In genomic region chrX:72180539-72180938, GRCh38 we compare ENCODE assay signal across 11 cellular contexts. TPM values are rescaled to one million over a fixed set of nuclear protein-coding genes. Genes with fewer than 3 reads are reported as not detected.
DNase-seq lines count a peak whose midpoint lies in the region; ATAC-seq and TF ChIP-seq lines count a peak whose summit lies in the region.
"Had no signal": no experiment of that assay in that cellular context is flagged by ENCODE, and none has a peak within 500 bp of the region (broad histone marks: within the 10 kb centered on the region; RNA-seq: fewer than 3 reads in every experiment).

No MANE protein-coding gene starts in this region.

- H3K36me3 ChIP-seq in A673 (ENCODE audit: insufficient read depth, low read length, poor library complexity, severe bottlenecking) (no peaks in the 10 kb centered on the region), GM23338 (ENCODE audit: insufficient read depth) (no peaks in the 10 kb centered on the region), SK-N-MC (ENCODE audit: insufficient read depth, low read length) (no peaks in the 10 kb centered on the region)

- ATAC-seq in GM23338 (no peak), memory B cell (ENCODE audit: low read depth) (no peak)

- H3K4me1 ChIP-seq in A673 (ENCODE audit: insufficient read depth, low read length, poor library complexity, severe bottlenecking) (no peaks in the 10 kb centered on the region), GM23338 (ENCODE audit: insufficient read depth) (no peaks in the 10 kb centered on the region)

- H3K27me3 ChIP-seq in A673 (replicated peaks; ENCODE audit: insufficient read depth, low read depth, low read length, poor library complexity) (no peaks in the 10 kb centered on the region), GM23338 (ENCODE audit: insufficient read depth) (no peaks in the 10 kb centered on the region)

- H3K27me3 Mint-ChIP-seq in GM23338 (ENCODE audit: insufficient read depth, low read depth, poor library complexity) (peaks cover 1% of the 10 kb centered on the region), memory B cell (no peaks in the 10 kb centered on the region)

- H3K27ac Mint-ChIP-seq in GM23338 (no peak overlapping the region; the same call in 1 of the 2 replicates), memory B cell (no peak overlapping the region)
- H3K27ac Mint-ChIP-seq: nephron had no signal

- CTCF ChIA-PET in A673 (lab: Charles Lee): no interaction called here

- no peaks in the 10 kb centered on the region for H3K9me2 ChIP-seq in GM23338 (ENCODE audit: insufficient read depth)

- H3K27ac ChIP-seq in A673 (ENCODE audit: low read depth, low read length, poor library complexity, severe bottlenecking) (peak overlapping the region; percentile 85), GM23338 (ENCODE audit: low read depth) (peak overlapping the region; percentile 87), SK-N-MC (peak overlapping the region; percentile 90)

- peaks cover 15% of the 10 kb centered on the region for H3K79me2 ChIP-seq in GM23338 (replicated peaks; ENCODE audit: insufficient read depth)

- H3K4me3 Mint-ChIP-seq in GM23338: no peak overlapping the region
- peak overlapping the region; percentile 17 for H3K4me3 Mint-ChIP-seq in memory B cell

- H3K36me3 Mint-ChIP-seq in GM23338 (ENCODE audit: low read depth): no peaks in the 10 kb centered on the region
- no peaks in the 10 kb centered on the region for H3K36me3 Mint-ChIP-seq in memory B cell

- peak overlapping the region; percentile 61 for H3K4me3 ChIP-seq in A673 (ENCODE audit: low read depth, low read length, poor library complexity, severe bottlenecking)
- H3K4me3 ChIP-seq in GM23338: peak overlapping the region; percentile 76
- H3K4me3 ChIP-seq in SK-N-MC: peak overlapping the region; percentile 90

- peaks cover 16% of the 10 kb centered on the region; the same call in 2 of the 3 replicates for H3K9me3 Mint-ChIP-seq in GM23338
- H3K9me3 Mint-ChIP-seq in memory B cell: no peaks in the 10 kb centered on the region

- DNase-seq in A673 (ENCODE audit: low spot score) (no peak), GM23338 (ENCODE audit: low spot score) (no peak), SK-N-MC (ENCODE audit: low read depth, low spot score) (no peak), memory B cell (ENCODE audit: low spot score in 2 of 2) (no peak), activated gamma-delta T cell (lab: John Stamatoyannopoulos, UW) (no peak), mesenteric fat pad (ENCODE audit: low spot score) (no peak), NCI-H524 treated with DMSO at 0.1 percent for 48 hours (lab: John Stamatoyannopoulos, UW) (no peak), mucosa of gallbladder (ENCODE audit: low spot score) (no peak)
- DNase-seq: dermis blood vessel endothelial cell, H7 had no signal

- intact Hi-C loops in A673 (cut with micrococcal nuclease; ENCODE audit: unreplicated experiment): no loop called here

- POLR2A ChIA-PET in A673 (lab: Charles Lee; ENCODE audit: low non-redundant PET): no interaction called here

- no peaks in the 10 kb centered on the region for H4K20me1 ChIP-seq in GM23338 (replicated peaks; ENCODE audit: insufficient read depth)

- peak overlapping the region; percentile 91 for H3K9ac ChIP-seq in SK-N-MC (ENCODE audit: insufficient read length)

- H3F3A ChIP-seq in GM23338 (replicated peaks; ENCODE audit: low read depth): no peaks in the 10 kb centered on the region

- TF ChIP-seq CTCF in A673 (conservative IDR thresholded peaks at IDR 0.05; ENCODE audit: low read depth, low read length) (no peak), GM23338 (conservative IDR thresholded peaks at IDR 0.05; ENCODE audit: low read depth in 2 of 2) (no peak)

- H3K4me1 Mint-ChIP-seq in GM23338: no peaks in the 10 kb centered on the region; the same call in 2 of the 3 replicates
- peaks cover 2% of the 10 kb centered on the region for H3K4me1 Mint-ChIP-seq in memory B cell
- H3K4me1 Mint-ChIP-seq: nephron had no signal

- no TSS peak for BruUV-seq in A673 (replicated peaks; lab: Mats Ljungman, UMichigan)

- H3K9me3 ChIP-seq in A673 (ENCODE audit: low read depth, low read length, poor library complexity, severe bottlenecking) (no peaks in the 10 kb centered on the region), SK-N-MC (ENCODE audit: low read depth, low read length) (no peaks in the 10 kb centered on the region)

- no peak overlapping the region for H2AFZ ChIP-seq in GM23338

- peak overlapping the region; percentile 74 for H3K4me2 ChIP-seq in GM23338

TF ChIP-seq in GM23338, 12 proteins besides CTCF, POLR2A, EP300 and RAD21:
- no peak for TF ChIP-seq ZNF331 (CRISPR knock-in tag; IDR thresholded peaks at IDR 0.05; ENCODE audit: low read depth)
- TF ChIP-seq EZH2phosphoT487 (IDR thresholded peaks at IDR 0.05; ENCODE audit: unreplicated experiment): no peak

RNA-seq across cellular contexts. Expression of gene PIN4, which starts 1.0 kb away (rescaled TPM):
- total RNA-seq in A673 (2021) (20.0 and 21.3 TPM in 2 replicates), mesenteric fat pad (6.8 TPM), mucosa of gallbladder (8.7 TPM)
- total RNA-seq in GM23338 (2014; rRNA removed; shearing (Covaris generic)): 3.5 and 7.2 TPM in 2 replicates
- 72.5 and 80.6 TPM in 2 replicates for polyA plus RNA-seq in GM23338 (2016; fragmentation: Nextera tagmentation; extraction: Ambion mirVana)

RNA-seq across cellular contexts. Expression of gene RTL5, which starts 48.8 kb away (rescaled TPM):
- total RNA-seq in A673 (2021) (8.4 and 11.5 TPM in 2 replicates), mesenteric fat pad (7.5 TPM), mucosa of gallbladder (6.8 TPM)
- total RNA-seq in GM23338 (2014; rRNA removed; shearing (Covaris generic)): 0.35 and 0.94 TPM in 2 replicates
- polyA plus RNA-seq in GM23338 (2016; fragmentation: Nextera tagmentation; extraction: Ambion mirVana): 0.31 and 0.52 TPM in 2 replicates

RNA-seq across cellular contexts. Expression of gene ERCC6L, which starts 58.3 kb away (rescaled TPM):
- total RNA-seq in A673 (2021): 16.1 and 17.0 TPM in 2 replicates
- total RNA-seq in GM23338 (2014; rRNA removed; shearing (Covaris generic)): 21.2 and 23.1 TPM in 2 replicates
- polyA plus RNA-seq in GM23338 (2016; fragmentation: Nextera tagmentation; extraction: Ambion mirVana): 8.3 and 11.3 TPM in 2 replicates
- not detected for total RNA-seq in mesenteric fat pad
- total RNA-seq in mucosa of gallbladder: 0.23 TPM

Comparison
In these comparisons a context has a peak if more than half of its experiments do, and no peak if none do; other contexts are left out.
1. RNA of gene ERCC6L, which starts 58.3 kb away (total RNA-seq): 21.2 to 23.1 TPM in GM23338 and 16.1 to 17.0 TPM in A673; 0.23 TPM in mucosa of gallbladder (single experiment) and not detected in mesenteric fat pad (single experiment); every median in the first group is over 10 times any median in the second.
2. Peak in every context shown above with its lines, with median percentiles within 50 percentile points of each other: H3K27ac ChIP-seq and H3K4me3 ChIP-seq.